4 cellular contexts compared by ENCODE assay signal in the genomic region with DNA sequence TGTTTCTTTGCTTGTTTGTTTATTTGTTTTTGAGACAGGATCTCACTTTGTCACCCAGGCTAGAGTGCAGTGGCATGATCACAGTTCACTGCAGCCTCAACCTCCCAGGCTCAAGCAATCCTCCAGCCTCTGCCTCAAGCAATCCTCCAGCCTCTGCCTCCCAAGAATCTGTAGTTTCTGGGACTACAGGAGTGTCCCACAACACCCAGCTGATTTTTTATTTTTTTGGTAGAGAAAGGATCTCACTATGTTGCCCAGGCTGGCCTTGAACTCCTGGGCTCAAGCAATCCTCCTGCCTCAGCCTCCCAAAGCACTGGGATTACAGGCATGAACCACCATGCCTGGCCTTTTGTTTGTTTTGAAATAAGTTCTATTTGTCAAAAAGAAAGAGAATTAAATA. TPM values are rescaled to one million over a fixed set of nuclear protein-coding genes. Genes with fewer than 3 reads are reported as not detected.
"Had no signal": no experiment of that assay in that cellular context is flagged by ENCODE, and none has a peak within 500 bp of the region (broad histone marks: within the 10 kb centered on the region; RNA-seq: fewer than 3 reads in every experiment).

No MANE protein-coding gene starts in this region.

RNA-seq across cellular contexts. Expression of a gene that starts 10.0 kb away (rescaled TPM):
- total RNA-seq: HT-29, HT1080, IMR-90 had no signal
- polyA plus RNA-seq: IgD-negative memory B cell, IMR-90 had no signal

RNA-seq across cellular contexts. Expression of a gene that starts 21.4 kb away (rescaled TPM):
- total RNA-seq: HT-29, HT1080, IMR-90 had no signal
- polyA plus RNA-seq: IgD-negative memory B cell, IMR-90 had no signal

RNA-seq across cellular contexts. Expression of a gene that starts 28.0 kb away (rescaled TPM):
- total RNA-seq: HT-29, HT1080, IMR-90 had no signal
- polyA plus RNA-seq: IgD-negative memory B cell, IMR-90 had no signal
